8 cellular contexts compared by ENCODE assay signal in the genomic region with DNA sequence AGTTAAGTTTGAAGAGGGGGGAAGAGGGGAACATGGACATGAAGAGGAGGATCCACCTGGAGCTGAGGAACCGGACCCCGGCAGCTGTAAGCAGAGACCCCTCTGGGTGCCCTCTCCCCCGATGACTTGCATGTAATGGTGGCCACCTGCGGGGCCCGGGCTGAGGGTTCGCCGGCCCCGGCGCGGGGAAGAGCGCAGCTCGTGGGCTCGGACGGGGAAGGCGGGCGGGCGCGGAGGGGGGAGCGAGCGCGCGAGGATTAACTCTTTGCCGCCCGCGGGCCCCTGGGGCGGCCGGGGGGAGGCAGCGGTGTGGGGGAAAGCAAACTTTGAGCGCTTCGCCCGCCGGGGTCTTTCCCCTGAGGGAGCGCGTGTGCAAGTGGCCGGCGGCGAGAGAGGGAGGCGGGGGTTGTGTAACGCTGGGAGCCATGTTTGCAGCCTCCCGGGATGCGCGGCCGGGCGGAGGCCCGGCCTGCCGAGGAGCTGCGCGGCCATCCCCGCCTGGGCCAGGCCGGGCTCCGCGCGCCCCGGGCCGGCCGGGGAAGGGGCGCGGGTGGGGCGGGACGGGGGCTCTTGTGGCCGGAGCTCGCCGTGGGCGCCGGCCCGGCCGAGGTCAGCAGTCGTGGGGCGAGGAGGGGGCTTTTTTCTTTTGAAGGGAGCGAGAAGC. TPM values are rescaled to one million over a fixed set of nuclear protein-coding genes. Genes with fewer than 3 reads are reported as not detected.
A peak's percentile ranks its signal among the peaks of the same experiment; 100 is the strongest.
DNase-seq lines count a peak whose midpoint lies in the region; ATAC-seq and TF ChIP-seq lines count a peak whose summit lies in the region.

No MANE protein-coding gene starts in this region.

- intact Hi-C loops in dorsolateral prefrontal cortex (cut with DNase I): loop anchor here (1.0 to 10.0 kb wide), 9 partner anchors 49 to 571 kb away; a partner anchor contains a TSS

- H3K9ac ChIP-seq in BLaER1 treated with 17β-estradiol and CSF1 and Interleukin-3, amounts not matched to agents 10 nM and 100 nM: peak overlapping the region; percentile 98 to 100 (median 100)
- peak overlapping the region; percentile 100 for H3K9ac ChIP-seq in KMS-11

- peaks cover 17 to 30% (median 26%) of the 10 kb centered on the region in 11 experiments; a peak in 21 of 22 replicates for H4K20me1 ChIP-seq in BLaER1 treated with 17β-estradiol and CSF1 and Interleukin-3, amounts not matched to agents 10 nM and 100 nM
- peaks cover 16% of the 10 kb centered on the region for H4K20me1 ChIP-seq in KMS-11 (ENCODE audit: insufficient read depth)

- H3K4me1 ChIP-seq in BLaER1 treated with 17β-estradiol and CSF1 and Interleukin-3, amounts not matched to agents 10 nM and 100 nM: peaks cover 35 to 59% (median 54%) of the 10 kb centered on the region in 10 experiments
- H3K4me1 ChIP-seq in KMS-11 (ENCODE audit: low read depth, poor library complexity, severe bottlenecking) (peaks cover 41% of the 10 kb centered on the region), lung (ENCODE audit: control insufficient read depth in 2 of 2, insufficient read depth in 2 of 2, low read length in 2 of 2) (peaks cover 4 to 14% of the 10 kb centered on the region in 2 donors)

- no peaks in the 10 kb centered on the region for H3K27me3 ChIP-seq in BLaER1 treated with 17β-estradiol and CSF1 and Interleukin-3, amounts not matched to agents 10 nM and 100 nM
- H3K27me3 ChIP-seq in KMS-11 (ENCODE audit: insufficient read depth, low read depth) (no peaks in the 10 kb centered on the region), dorsolateral prefrontal cortex (no peaks in the 10 kb centered on the region), lung (ENCODE audit: control insufficient read depth, insufficient read depth) (no peaks in the 10 kb centered on the region)

- peak; percentile 12 for ATAC-seq in GM19455 (IDR thresholded peaks at IDR 0.05; ENCODE audit: unreplicated experiment)
- ATAC-seq in lung (ENCODE audit: insufficient read depth, low FRiP score): peak; percentile 24
- ATAC-seq in GM18861 (IDR thresholded peaks at IDR 0.05; ENCODE audit: unreplicated experiment): no peak

- peaks cover 50% of the 10 kb centered on the region for H3K79me2 ChIP-seq in KMS-11 (ENCODE audit: insufficient read depth, low read depth)

- H2AFZ ChIP-seq in KMS-11 (ENCODE audit: low read depth): peak overlapping the region; percentile 80

- H3K9me3 ChIP-seq in BLaER1 treated with 17β-estradiol and CSF1 and Interleukin-3, amounts not matched to agents 10 nM and 100 nM (replicated peaks in 1 of 11): peaks cover 0 to 3% (median 0%) of the 10 kb centered on the region in 11 experiments; a peak in 1 of 22 replicates
- no peaks in the 10 kb centered on the region for H3K9me3 ChIP-seq in lung (ENCODE audit: control insufficient read depth in 2 of 2, insufficient read depth in 1 of 2, low read length in 1 of 2)

- peak overlapping the region; percentile 88 to 95 (median 93) for H3K4me3 ChIP-seq in BLaER1 treated with 17β-estradiol and CSF1 and Interleukin-3, amounts not matched to agents 10 nM and 100 nM
- H3K4me3 ChIP-seq in KMS-11 (IDR thresholded peaks at IDR 0.05; ENCODE audit: insufficient read depth, low read depth, low read length): no peak overlapping the region
- peak overlapping the region; percentile 64 to 96 (median 89) for H3K4me3 ChIP-seq in dorsolateral prefrontal cortex
- H3K4me3 ChIP-seq in lung: peak overlapping the region; percentile 98

- TF ChIP-seq CTCF in KMS-11 (conservative IDR thresholded peaks at IDR 0.05; ENCODE audit: low read depth, low read length) (peak; percentile 27; the same call in 1 of the 2 replicates), dorsolateral prefrontal cortex (IDR thresholded peaks at IDR 0.05 in 54 of 56, conservative IDR thresholded peaks at IDR 0.05 in 2 of 56; ENCODE audit: low read depth in 1 of 56, partially characterized antibody in 56 of 56) (peak in 4 of 56 donors; percentile 4 to 57 (median 29)), lung (IDR thresholded peaks at IDR 0.05; ENCODE audit: control extremely low read depth, extremely low read depth) (no peak)

- peak overlapping the region; percentile 12 to 97 (median 88); a peak in 19 of 22 replicates for H3K4me2 ChIP-seq in BLaER1 treated with 17β-estradiol and CSF1 and Interleukin-3, amounts not matched to agents 10 nM and 100 nM
- peak overlapping the region; percentile 52; the same call in 1 of the 2 replicates for H3K4me2 ChIP-seq in KMS-11

- peak overlapping the region; percentile 95 to 100 (median 100) for H3K27ac ChIP-seq in BLaER1 treated with 17β-estradiol and CSF1 and Interleukin-3, amounts not matched to agents 10 nM and 100 nM
- H3K27ac ChIP-seq in KMS-11 (peak overlapping the region; percentile 99), dorsolateral prefrontal cortex (peak overlapping the region; percentile 80 to 100 (median 98)), lung (ENCODE audit: low read depth in 1 of 2, low read length in 1 of 2) (peak overlapping the region; percentile 99)

- peak; percentile 62 to 65 for DNase-seq in activated CD4-positive, alpha-beta T cell treated with anti-CD3 and anti-CD28 coated beads for 4 hours
- DNase-seq in dorsolateral prefrontal cortex (peak in 6 of 10 donors; percentile 38 to 74 (median 57)), lung (ENCODE audit: low spot score) (peak; percentile 52)
- DNase-seq in stimulated activated CD4-positive, alpha-beta T cell treated with anti-CD3 and anti-CD28 coated beads, TNF-alpha, amount 100 ng/mL, for 24 hours (ENCODE audit: low read depth in 3 of 3): peak; percentile 22 to 37 (median 30)

- peaks cover 0 to 32% (median 12%) of the 10 kb centered on the region in 11 experiments; a peak in 7 of 22 replicates for H3K36me3 ChIP-seq in BLaER1 treated with 17β-estradiol and CSF1 and Interleukin-3, amounts not matched to agents 10 nM and 100 nM
- H3K36me3 ChIP-seq in KMS-11 (ENCODE audit: insufficient read depth) (no peaks in the 10 kb centered on the region), lung (ENCODE audit: control insufficient read depth in 2 of 2, insufficient read depth in 2 of 2, low read length in 2 of 2) (no peaks in the 10 kb centered on the region)

- WGBS in lung, 2 donors: 0 to 1% methylated on average over 47 to 69 of the region's 70 CpGs

RNA-seq across cellular contexts. Expression of a gene that starts 0.5 kb away (rescaled TPM):
- 100 to 1,000 TPM in 12 of 120 experiments, 10 to 100 TPM in 108; 41.2 to 135 (median 66.8) TPM for total RNA-seq in dorsolateral prefrontal cortex
- total RNA-seq in lung: 100 to 1,000 TPM in 1 of 2 donors, 10 to 100 TPM in 1; 45.4 to 100 TPM
- 100 to 1,000 TPM; 105 to 152 TPM for polyA plus RNA-seq in lung

RNA-seq across cellular contexts. Expression of a gene that starts 45.7 kb away (rescaled TPM):
- total RNA-seq in dorsolateral prefrontal cortex: 1 to 10 TPM in 1 of 120 experiments, under 1 TPM in 48, not detected in 71; 0.16 to 1.3 (median 0.32) TPM
- total RNA-seq in lung: 10 to 100 TPM in 1 of 2 donors, under 1 TPM in 1; 0.34 to 21.6 TPM
- polyA plus RNA-seq in lung: under 1 TPM; 0.14 to 0.27 TPM
